In the genomic region with DNA sequence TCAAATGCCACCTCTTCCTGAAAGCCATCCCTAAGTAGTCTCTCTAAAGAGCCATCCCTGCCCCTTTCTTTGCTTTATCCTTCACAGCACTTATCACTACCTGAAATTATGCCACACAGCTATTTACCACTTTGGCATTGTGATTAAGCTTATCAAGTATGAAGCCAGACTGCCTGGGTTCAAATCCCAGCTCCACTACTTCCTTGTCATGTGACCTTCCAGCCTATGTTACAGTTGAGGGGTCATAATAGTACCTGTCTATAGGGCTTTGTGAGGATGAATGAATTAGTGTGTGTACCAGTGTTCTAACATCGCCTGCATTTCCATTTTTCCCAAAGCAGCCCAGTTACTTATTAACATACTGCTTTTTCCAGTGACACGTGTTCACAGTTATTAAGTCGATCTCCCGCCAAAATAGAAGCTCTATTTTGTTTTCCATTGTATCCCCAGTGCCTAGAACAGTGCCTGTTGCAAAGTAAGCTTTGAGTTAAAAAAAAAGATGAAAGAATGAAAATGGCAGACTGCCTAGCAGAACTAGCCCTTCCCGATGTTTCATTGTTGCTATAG, we compare ENCODE assay signal across 8 cellular contexts. TPM values are rescaled to one million over a fixed set of nuclear protein-coding genes. Genes with fewer than 3 reads are reported as not detected.
DNase-seq lines count a peak whose midpoint lies in the region; ATAC-seq and TF ChIP-seq lines count a peak whose summit lies in the region.

No MANE protein-coding gene starts in this region.

- no peak overlapping the region for H3K4me3 Mint-ChIP-seq in activated CD8-positive, alpha-beta T cell treated with anti-CD3 and anti-CD28 coated beads for 36 hours
- no peak overlapping the region for H3K4me3 Mint-ChIP-seq in activated CD8-positive, alpha-beta T cell treated with anti-CD3 and anti-CD28 coated beads, Interleukin-2, amount 10 ng/mL, durations not matched to agents 7 days and 5 days

- WGBS in testis, 2 donors = 2 to 19% methylated on average over 5 of the region's 5 CpGs

- peaks cover 5% of the 10 kb centered on the region for H3K4me1 ChIP-seq in testis

- no peak for ATAC-seq in activated CD8-positive, alpha-beta T cell treated with anti-CD3 and anti-CD28 coated beads for 36 hours
- no peak for ATAC-seq in activated CD8-positive, alpha-beta T cell treated with anti-CD3 and anti-CD28 coated beads, Interleukin-2, amount 10 ng/mL, durations not matched to agents 7 days and 5 days

- H3K9me3 ChIP-seq in testis = no peaks in the 10 kb centered on the region

- DNase-seq in activated CD8-positive, alpha-beta T cell treated with anti-CD3 and anti-CD28 coated beads for 36 hours = peak; percentile 55
- no peak for DNase-seq in activated CD8-positive, alpha-beta T cell treated with anti-CD3 and anti-CD28 coated beads, Interleukin-2, amount 10 ng/mL, durations not matched to agents 7 days and 5 days
- peak; percentile 40 for DNase-seq in RKO (ENCODE audit: low spot score)
- DNase-seq in testis = no peak
- DNase-seq in globus pallidus (ENCODE audit: low spot score) = no peak
- no peak for DNase-seq in effector CD4-positive, alpha-beta T cell
- no peak for DNase-seq in NCI-H2107 (lab: John Stamatoyannopoulos, UW)

- H3K27me3 Mint-ChIP-seq in activated CD8-positive, alpha-beta T cell treated with anti-CD3 and anti-CD28 coated beads for 36 hours = no peaks in the 10 kb centered on the region
- no peaks in the 10 kb centered on the region for H3K27me3 Mint-ChIP-seq in activated CD8-positive, alpha-beta T cell treated with anti-CD3 and anti-CD28 coated beads, Interleukin-2, amount 10 ng/mL, durations not matched to agents 7 days and 5 days (ENCODE audit: low read depth)

- H3K27me3 ChIP-seq in testis = no peaks in the 10 kb centered on the region

- H3K4me1 Mint-ChIP-seq in activated CD8-positive, alpha-beta T cell treated with anti-CD3 and anti-CD28 coated beads for 36 hours (ENCODE audit: low read depth) = peaks cover 26% of the 10 kb centered on the region
- H3K4me1 Mint-ChIP-seq in activated CD8-positive, alpha-beta T cell treated with anti-CD3 and anti-CD28 coated beads, Interleukin-2, amount 10 ng/mL, durations not matched to agents 7 days and 5 days (ENCODE audit: low read depth) = peaks cover 16% of the 10 kb centered on the region

- CTCF ChIA-PET in activated CD8-positive, alpha-beta T cell treated with anti-CD3 and anti-CD28 coated beads for 36 hours (lab: Charles Lee) = interaction anchor here (0.6 to 4.0 kb wide), 16 partner anchors 9 to 131 kb away, joined by 3 to 32 read pairs (median 5); partner anchors contain the start of genes CARD8 and ZSWIM9
- CTCF ChIA-PET in activated CD8-positive, alpha-beta T cell treated with anti-CD3 and anti-CD28 coated beads, Interleukin-2, amount 10 ng/mL, durations not matched to agents 7 days and 5 days (lab: Charles Lee) = interaction anchor here (0.8 to 3.2 kb wide), 17 partner anchors 9 to 854 kb away, joined by 3 to 29 read pairs (median 5); partner anchors contain the start of genes CARD8 and DHX34

- H3K27ac ChIP-seq in testis = peak overlapping the region; percentile 42 to 51

- H3K4me3 ChIP-seq in iPS-11a (ENCODE audit: low read depth, low read length) (peak overlapping the region; percentile 45), testis (peak overlapping the region; percentile 53 to 82)

- H3K27ac Mint-ChIP-seq in activated CD8-positive, alpha-beta T cell treated with anti-CD3 and anti-CD28 coated beads for 36 hours = no peak overlapping the region
- H3K27ac Mint-ChIP-seq in activated CD8-positive, alpha-beta T cell treated with anti-CD3 and anti-CD28 coated beads, Interleukin-2, amount 10 ng/mL, durations not matched to agents 7 days and 5 days = no peak overlapping the region

- no peak for TF ChIP-seq CTCF in activated CD8-positive, alpha-beta T cell treated with anti-CD3 and anti-CD28 coated beads for 36 hours (IDR thresholded peaks at IDR 0.05)
- no peak for TF ChIP-seq CTCF in testis (IDR thresholded peaks at IDR 0.05)

- no peaks in the 10 kb centered on the region for H3K36me3 ChIP-seq in testis (ENCODE audit: low read depth, missing control alignments)

- intact Hi-C loops in activated CD8-positive, alpha-beta T cell treated with anti-CD3 and anti-CD28 coated beads for 36 hours (cut with micrococcal nuclease) = loop anchor here (5.0 kb wide), 1 partner anchor 54 kb away; the partner anchor contains the start of gene CARD8
- intact Hi-C loops in testis (cut with DNase I; ENCODE audit: low total_unique reads) = no loop called here

- H3K36me3 Mint-ChIP-seq in activated CD8-positive, alpha-beta T cell treated with anti-CD3 and anti-CD28 coated beads for 36 hours (ENCODE audit: low read depth) = peaks cover 15% of the 10 kb centered on the region
- H3K36me3 Mint-ChIP-seq in activated CD8-positive, alpha-beta T cell treated with anti-CD3 and anti-CD28 coated beads, Interleukin-2, amount 10 ng/mL, durations not matched to agents 7 days and 5 days (ENCODE audit: low read depth) = peaks cover 22% of the 10 kb centered on the region

- no peak for TF ChIP-seq POLR2A in testis (IDR thresholded peaks at IDR 0.05)

- no peaks in the 10 kb centered on the region for H3K9me3 Mint-ChIP-seq in activated CD8-positive, alpha-beta T cell treated with anti-CD3 and anti-CD28 coated beads for 36 hours
- H3K9me3 Mint-ChIP-seq in activated CD8-positive, alpha-beta T cell treated with anti-CD3 and anti-CD28 coated beads, Interleukin-2, amount 10 ng/mL, durations not matched to agents 7 days and 5 days (ENCODE audit: insufficient read depth) = no peaks in the 10 kb centered on the region

- POLR2A ChIA-PET in activated CD8-positive, alpha-beta T cell treated with anti-CD3 and anti-CD28 coated beads for 36 hours (lab: Charles Lee) = interaction anchor here (0.6 to 3.3 kb wide), 19 partner anchors 9 to 138 kb away, joined by 3 to 25 read pairs (median 5); partner anchors contain the start of genes CARD8, EMP3, LIG1 and ZSWIM9
- POLR2A ChIA-PET in activated CD8-positive, alpha-beta T cell treated with anti-CD3 and anti-CD28 coated beads, Interleukin-2, amount 10 ng/mL, durations not matched to agents 7 days and 5 days (lab: Charles Lee) = interaction anchor here (0.6 to 2.5 kb wide), 21 partner anchors 9 to 170 kb away, joined by 3 to 23 read pairs (median 3); partner anchors contain the start of genes CARD8, EMP3 and PLA2G4C

RNA-seq across cellular contexts. Expression of gene ZSWIM9, which starts 32.8 kb away (rescaled TPM):
- total RNA-seq in activated CD8-positive, alpha-beta T cell treated with anti-CD3 and anti-CD28 coated beads for 36 hours = 1 to 10 TPM; 8.4 to 9.5 TPM
- total RNA-seq in activated CD8-positive, alpha-beta T cell treated with anti-CD3 and anti-CD28 coated beads, Interleukin-2, amount 10 ng/mL, durations not matched to agents 7 days and 5 days = 10 to 100 TPM in 1 of 2 experiments, 1 to 10 TPM in 1; 9.0 to 10.3 TPM
- total RNA-seq in testis = 1 to 10 TPM; 5.8 to 7.2 TPM
- 5.1 TPM for polyA plus RNA-seq in testis (ENCODE audit: insufficient read depth, low read depth, low replicate concordance)

RNA-seq across cellular contexts. Expression of gene LIG1, which starts 33.2 kb away (rescaled TPM):
- total RNA-seq in activated CD8-positive, alpha-beta T cell treated with anti-CD3 and anti-CD28 coated beads for 36 hours = 100 to 1,000 TPM; 181 to 188 TPM
- total RNA-seq in activated CD8-positive, alpha-beta T cell treated with anti-CD3 and anti-CD28 coated beads, Interleukin-2, amount 10 ng/mL, durations not matched to agents 7 days and 5 days = 100 to 1,000 TPM; 190 to 198 TPM
- 10 to 100 TPM; 69.7 to 73.3 TPM for total RNA-seq in testis
- 51.9 TPM for polyA plus RNA-seq in testis (ENCODE audit: insufficient read depth, low read depth, low replicate concordance)

RNA-seq across cellular contexts. Expression of gene CARD8, which starts 52.4 kb away (rescaled TPM):
- 100 to 1,000 TPM; 109 TPM for total RNA-seq in activated CD8-positive, alpha-beta T cell treated with anti-CD3 and anti-CD28 coated beads for 36 hours
- 100 to 1,000 TPM; 180 to 185 TPM for total RNA-seq in activated CD8-positive, alpha-beta T cell treated with anti-CD3 and anti-CD28 coated beads, Interleukin-2, amount 10 ng/mL, durations not matched to agents 7 days and 5 days
- 10 to 100 TPM; 45.4 to 68.4 TPM for total RNA-seq in testis
- polyA plus RNA-seq in testis (ENCODE audit: insufficient read depth, low read depth, low replicate concordance) = 53.9 TPM

Comparison
In these comparisons a context has a peak if more than half of its experiments do, and no peak if none do; other contexts are left out.
1. DNase-seq: peak in activated CD8-positive, alpha-beta T cell treated with anti-CD3 and anti-CD28 coated beads for 36 hours (single experiment) and RKO (single experiment); none in activated CD8-positive, alpha-beta T cell treated with anti-CD3 and anti-CD28 coated beads, Interleukin-2, amount 10 ng/mL, durations not matched to agents 7 days and 5 days (single experiment), testis (single experiment), globus pallidus (single experiment), effector CD4-positive, alpha-beta T cell (single experiment) and NCI-H2107 (single experiment).